Comparison of ENCODE assay signal across 12 cellular contexts in genomic region chr5:2750026-2750757, GRCh38. TPM values are rescaled to one million over a fixed set of nuclear protein-coding genes. Genes with fewer than 3 reads are reported as not detected.
DNase-seq lines count a peak whose midpoint lies in the region; ATAC-seq, FAIRE-seq and TF ChIP-seq lines count a peak whose summit lies in the region.
"Had no signal": no experiment of that assay in that cellular context is flagged by ENCODE, and none has a peak within 500 bp of the region (broad histone marks: within the 10 kb centered on the region; RNA-seq: fewer than 3 reads in every experiment).

No MANE protein-coding gene starts in this region.

- no peak for FAIRE-seq in GM12891 (lab: Jason Lieb, UNC)

- TF ChIP-seq POLR2A in GM12891 (IDR thresholded peaks at IDR 0.05; ENCODE audit: low read depth, low read length) (no peak), gastrocnemius medialis (IDR thresholded peaks at IDR 0.05) (no peak)

- POLR2A ChIA-PET in PC-3 (lab: Charles Lee; ENCODE audit: unreplicated experiment), result no interaction called here

- in situ Hi-C loops in gastrocnemius medialis (cut with MboI; ENCODE audit: low sequenced_read_pairs in 4 of 4), result no loop called here

- peak overlapping the region; percentile 80 for H3K4me3 Mint-ChIP-seq in nephron progenitor cell

- H3K9me3 Mint-ChIP-seq in nephron progenitor cell, result peaks cover 9% of the 10 kb centered on the region

- H3K4me1 ChIP-seq in ES-I3 (ENCODE audit: insufficient read depth, low read length), result 0 out of 2 replicates have a peak, but pooled peaks cover 5% of the 10 kb centered on the region
- peaks cover 11% of the 10 kb centered on the region; the same call in 1 of the 2 replicates for H3K4me1 ChIP-seq in PC-3 (ENCODE audit: insufficient read depth, low read length)
- no peaks in the 10 kb centered on the region for H3K4me1 ChIP-seq in gastrocnemius medialis

- intact Hi-C loops in PC-3 (cut with micrococcal nuclease) (no loop called here), gastrocnemius medialis (cut with DNase I; ENCODE audit: low total_unique reads) (no loop called here)

- H3K4me1 Mint-ChIP-seq in nephron progenitor cell, result peaks cover 36% of the 10 kb centered on the region

- H3K4me3 ChIP-seq in PC-3 (ENCODE audit: low read length), result peak overlapping the region; percentile 71
- H3K4me3 ChIP-seq in gastrocnemius medialis, result peak overlapping the region in 2 of 4 donors; percentile 19 to 25
- H3K4me3 ChIP-seq: right lobe of liver had no signal

- H3K27ac ChIP-seq in PC-3 (ENCODE audit: low read length) (no peak overlapping the region), epithelial cell of prostate (peak overlapping the region; percentile 67), gastrocnemius medialis (no peak overlapping the region)
- H3K27ac ChIP-seq: right lobe of liver had no signal

- peaks cover 25% of the 10 kb centered on the region for H3K79me2 ChIP-seq in PC-3 (ENCODE audit: low read length)

- H3K27ac Mint-ChIP-seq in nephron progenitor cell, result no peak overlapping the region

- H4K20me1 ChIP-seq in PC-3 (ENCODE audit: low read length), result peaks cover 7% of the 10 kb centered on the region; the same call in 1 of the 2 replicates

- H3K9me3 ChIP-seq in ES-I3 (ENCODE audit: control insufficient read depth, insufficient read depth, low read length) (no peaks in the 10 kb centered on the region), PC-3 (ENCODE audit: low read length) (no peaks in the 10 kb centered on the region), gastrocnemius medialis (no peaks in the 10 kb centered on the region)
- H3K9me3 ChIP-seq: right lobe of liver had no signal

- peaks cover 24% of the 10 kb centered on the region for H3K36me3 Mint-ChIP-seq in nephron progenitor cell (ENCODE audit: low read depth)

- CTCF ChIA-PET in PC-3 (lab: Charles Lee), result no interaction called here

- BruUV-seq in PC-3 (replicated peaks; lab: Mats Ljungman, UMichigan), result no TSS peak

- peak overlapping the region; percentile 94 for H3K4me2 ChIP-seq in PC-3 (ENCODE audit: low read length)

- H3K36me3 ChIP-seq in ES-I3 (ENCODE audit: insufficient read depth, low read length) (peaks cover 4% of the 10 kb centered on the region), PC-3 (ENCODE audit: low read depth, low read length) (peaks cover 7% of the 10 kb centered on the region; the same call in 1 of the 2 replicates), gastrocnemius medialis (no peaks in the 10 kb centered on the region)
- H3K36me3 ChIP-seq: right lobe of liver had no signal

- H2AFZ ChIP-seq in PC-3 (ENCODE audit: low read length), result peak overlapping the region; percentile 64

- TF ChIP-seq CTCF in PC-3 (conservative IDR thresholded peaks at IDR 0.05; ENCODE audit: low read depth, low read length), result no peak
- no peak for TF ChIP-seq CTCF in nephron progenitor cell (IDR thresholded peaks at IDR 0.05)
- TF ChIP-seq CTCF in gastrocnemius medialis (IDR thresholded peaks at IDR 0.05 in 4 of 5, conservative IDR thresholded peaks at IDR 0.05 in 1 of 5), result no peak

- H3F3A ChIP-seq in PC-3 (ENCODE audit: low read length, unreplicated experiment), result no peaks in the 10 kb centered on the region

- H3K9me2 ChIP-seq in PC-3 (replicated peaks; ENCODE audit: low read length), result no peaks in the 10 kb centered on the region

- H3K27me3 Mint-ChIP-seq in nephron progenitor cell (ENCODE audit: low read depth, poor library complexity), result peaks cover 62% of the 10 kb centered on the region

- no peak for DNase-seq in PC-3
- no peak for DNase-seq in epithelial cell of prostate (ENCODE audit: low read depth, low spot score)
- DNase-seq in nephron progenitor cell, result peak; percentile 65
- DNase-seq in GM12891 (ENCODE audit: insufficient read length, low spot score), result no peak
- no peak for DNase-seq in gastrocnemius medialis
- DNase-seq: NCI-H69; right lobe of liver; stimulated activated naive CD8-positive, alpha-beta T cell treated with anti-CD3 and anti-CD28 coated beads, Interleukin-15, Interleukin-2, amounts not matched to agents 100 U/mL and 50 U/mL, for 24 hours had no signal

- H3K27me3 ChIP-seq in PC-3 (ENCODE audit: low read length) (no peaks in the 10 kb centered on the region), gastrocnemius medialis (peaks cover 69 to 78% (median 74%) of the 10 kb centered on the region in 3 donors)

- peak overlapping the region; percentile 84 for H3K9ac ChIP-seq in ES-I3 (ENCODE audit: low read depth, low read length)
- peak overlapping the region; percentile 48 for H3K9ac ChIP-seq in PC-3 (ENCODE audit: low read length)

- ATAC-seq in PC-3, result peak; percentile 2
- ATAC-seq in GM19023 (IDR thresholded peaks at IDR 0.05; ENCODE audit: unreplicated experiment), result no peak
- no peak for ATAC-seq in GM21723 (IDR thresholded peaks at IDR 0.05; ENCODE audit: unreplicated experiment)
- no peak for ATAC-seq in gastrocnemius medialis

TF ChIP-seq in GM12891, 5 proteins besides CTCF, POLR2A, EP300 and RAD21:
- no peak for TF ChIP-seq SPI1 (IDR thresholded peaks at IDR 0.05; ENCODE audit: low read depth, low read length)
- no peak for TF ChIP-seq PAX5 (IDR thresholded peaks at IDR 0.05; ENCODE audit: insufficient read depth, low read length, severe bottlenecking)
- no peak for TF ChIP-seq POU2F2 (IDR thresholded peaks at IDR 0.05; ENCODE audit: low read depth, low read length)
- TF ChIP-seq TAF1 (IDR thresholded peaks at IDR 0.05; ENCODE audit: low read depth, low read length), result no peak
- no peak for TF ChIP-seq POLR2AphosphoS5 (IDR thresholded peaks at IDR 0.05; ENCODE audit: low read depth, low read length)

RNA-seq across cellular contexts. Expression of gene IRX2, which starts 1.3 kb away (rescaled TPM):
- total RNA-seq in PC-3 (2014; rRNA removed) (10.4 and 13.2 TPM in 2 replicates), gastrocnemius medialis (1 to 10 TPM in 1 of 4 donors, not detected in 3; 2.4 TPM)
- not detected for polyA plus RNA-seq in GM12891 (2012; ENCODE audit: low read depth, missing spikeins)
- total RNA-seq: G401, right lobe of liver had no signal
